ENCODE assay signal across 11 cellular contexts in genomic region chr1:61184714-61185106, GRCh38.
DNase-seq lines count a peak whose midpoint lies in the region; ATAC-seq and TF ChIP-seq lines count a peak whose summit lies in the region.
"Had no signal": no experiment of that assay in that cellular context is flagged by ENCODE, and none has a peak within 500 bp of the region (broad histone marks: within the 10 kb centered on the region; RNA-seq: fewer than 3 reads in every experiment).

No MANE protein-coding gene starts in this region.

- H3K4me1 ChIP-seq in RWPE2 (ENCODE audit: insufficient read depth, poor library complexity, severe bottlenecking) (peaks cover 26% of the 10 kb centered on the region), mucosa of rectum (ENCODE audit: control insufficient read depth in 2 of 2, insufficient read depth in 2 of 2, low read length in 2 of 2) (peaks cover 6 to 11% of the 10 kb centered on the region in 2 donors), tibial artery (peaks cover 0 to 89% (median 55%) of the 10 kb centered on the region in 4 donors)

- H3K9ac ChIP-seq in mucosa of rectum (ENCODE audit: low read depth in 1 of 2, low read length in 2 of 2): peak overlapping the region; percentile 6 to 47

- peak overlapping the region; percentile 45 for H3K27ac ChIP-seq in RWPE2 (ENCODE audit: poor library complexity, severe bottlenecking)
- peak overlapping the region; percentile 72 to 87 for H3K27ac ChIP-seq in coronary artery
- peak overlapping the region; percentile 84 for H3K27ac ChIP-seq in mucosa of rectum (ENCODE audit: low read depth in 2 of 2, low read length in 2 of 2)
- peak overlapping the region; percentile 72 to 84 for H3K27ac ChIP-seq in tibial artery

- TF ChIP-seq CTCF in RWPE2 (IDR thresholded peaks at IDR 0.05; ENCODE audit: poor library complexity, severe bottlenecking) (no peak), coronary artery (IDR thresholded peaks at IDR 0.05) (no peak), tibial artery (IDR thresholded peaks at IDR 0.05) (no peak)

- no peaks in the 10 kb centered on the region for H3K27me3 ChIP-seq in RWPE2 (ENCODE audit: insufficient read depth, poor library complexity, severe bottlenecking)
- no peaks in the 10 kb centered on the region for H3K27me3 ChIP-seq in mucosa of rectum (ENCODE audit: control insufficient read depth in 2 of 2, insufficient read depth in 2 of 2, low read length in 2 of 2)
- no peaks in the 10 kb centered on the region for H3K27me3 ChIP-seq in tibial artery

- H3K4me3 ChIP-seq in RWPE2 (ENCODE audit: severe bottlenecking) (no peak overlapping the region), coronary artery (peak overlapping the region; percentile 65), mucosa of rectum (ENCODE audit: low read length in 2 of 2) (peak overlapping the region; percentile 70 to 73), tibial artery (peak overlapping the region; percentile 46 to 50)
- H3K4me3 ChIP-seq: GM12878 had no signal

- ATAC-seq in RWPE2 (ENCODE audit: low read depth): no peak
- ATAC-seq in GM21381 (IDR thresholded peaks at IDR 0.05; ENCODE audit: unreplicated experiment): no peak
- ATAC-seq: activated naive CD8-positive, alpha-beta T cell treated with anti-CD3 and anti-CD28 coated beads, Interleukin-2, amount 50 U/mL, for 24 hours; GM12878 had no signal

- H3K36me3 ChIP-seq in RWPE2 (ENCODE audit: low read depth) (no peaks in the 10 kb centered on the region), mucosa of rectum (ENCODE audit: control insufficient read depth in 2 of 2, insufficient read depth in 2 of 2, low read length in 2 of 2) (no peaks in the 10 kb centered on the region), tibial artery (no peaks in the 10 kb centered on the region)

- H3K9me3 ChIP-seq in RWPE2 (ENCODE audit: severe bottlenecking) (no peaks in the 10 kb centered on the region), mucosa of rectum (ENCODE audit: control insufficient read depth in 2 of 2, low read length in 2 of 2) (no peaks in the 10 kb centered on the region), tibial artery (no peaks in the 10 kb centered on the region)

- DNase-seq in RWPE2 (ENCODE audit: low spot score) (no peak), coronary artery (ENCODE audit: low spot score) (no peak), tibial artery (no peak), NCI-H146 (lab: John Stamatoyannopoulos, UW) (no peak), LoVo (ENCODE audit: low spot score) (no peak)
- no peak for DNase-seq in activated T-cell treated with anti-CD3 and anti-CD28 coated beads, Interleukin-2, amount 50 U/mL, for 1 hour
- DNase-seq: activated naive CD8-positive, alpha-beta T cell treated with anti-CD3 and anti-CD28 coated beads, Interleukin-2, amount 50 U/mL, for 24 hours; MV-4-11 had no signal

- intact Hi-C loops in tibial artery (cut with DNase I; ENCODE audit: low total_unique reads): no loop called here
